8 cellular contexts compared by ENCODE assay signal in the genomic region with DNA sequence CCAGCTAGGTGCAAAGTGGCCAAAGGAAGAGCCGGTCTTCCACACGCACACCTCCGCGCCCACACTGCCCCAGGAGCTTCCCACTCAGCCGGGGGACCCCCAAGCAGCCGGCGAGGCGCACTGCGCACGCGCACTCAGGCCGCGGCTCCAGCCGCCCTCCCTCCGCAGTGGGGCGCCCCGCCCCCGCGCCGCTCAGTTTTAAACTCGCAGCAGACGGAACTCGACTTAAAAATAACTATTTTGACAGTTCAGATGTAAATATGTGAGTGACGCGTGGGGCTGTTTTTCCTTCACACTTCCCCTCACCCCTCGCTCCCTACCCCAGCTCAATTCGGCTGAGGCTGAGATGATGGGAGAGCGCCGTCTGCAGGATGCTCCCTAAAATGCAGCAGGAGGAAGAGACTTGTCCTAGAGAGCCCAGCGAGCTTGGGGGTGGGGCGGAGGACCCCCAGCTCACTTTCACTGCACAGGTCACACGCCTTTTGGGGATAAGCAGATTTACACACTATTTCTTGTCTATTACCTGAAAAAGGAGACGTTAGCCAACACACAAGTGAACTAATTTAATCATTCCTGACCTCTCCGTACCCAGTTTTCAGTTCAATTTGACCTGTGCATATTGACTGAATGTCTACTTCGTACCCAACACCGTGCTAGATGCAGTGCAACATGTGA. TPM values are rescaled to one million over a fixed set of nuclear protein-coding genes. Genes with fewer than 3 reads are reported as not detected.
DNase-seq lines count a peak whose midpoint lies in the region; ATAC-seq, FAIRE-seq and TF ChIP-seq lines count a peak whose summit lies in the region.

No MANE protein-coding gene starts in this region.

- H3K27me3 ChIP-seq in endothelial cell of umbilical vein (ENCODE audit: control insufficient read depth in 2 of 2, insufficient read depth in 2 of 2, low read length in 2 of 2) (peaks cover 11 to 18% of the 10 kb centered on the region in 2 experiments), mononuclear cell (ENCODE audit: insufficient read depth, low read length) (no peaks in the 10 kb centered on the region)

- CTCF ChIA-PET in endothelial cell of umbilical vein (lab: Charles Lee) = interaction anchor here (0.7 to 3.0 kb wide), 23 partner anchors 8 to 159 kb away, joined by 3 to 19 read pairs (median 6); partner anchors contain the start of gene LEMD1

- no peak overlapping the region for H3K4me3 ChIP-seq in NB4 (ENCODE audit: low read depth, low read length)
- H3K4me3 ChIP-seq in endothelial cell of umbilical vein (replicated peaks in 1 of 3; ENCODE audit: insufficient read depth in 1 of 3, low read depth in 1 of 3, low read length in 3 of 3) = peak overlapping the region; percentile 18 to 51 (median 34)
- H3K4me3 ChIP-seq in mononuclear cell (ENCODE audit: low read length) = peak overlapping the region; percentile 22

- no TSS peak for BruUV-seq in endothelial cell of umbilical vein (replicated peaks; lab: Mats Ljungman, UMichigan)

- H3K4me1 ChIP-seq in endothelial cell of umbilical vein (ENCODE audit: control insufficient read depth, extremely low read depth, insufficient read depth, low read length) (no peaks in the 10 kb centered on the region), mononuclear cell (ENCODE audit: insufficient read depth, low read length) (peaks cover 19% of the 10 kb centered on the region)

- FAIRE-seq in endothelial cell of umbilical vein (lab: Jason Lieb, UNC) = peak; percentile 26

- peak overlapping the region; percentile 80 for H3K4me2 ChIP-seq in endothelial cell of umbilical vein (ENCODE audit: insufficient read depth, low read length)

- TF ChIP-seq CTCF in NB4 (IDR thresholded peaks at IDR 0.05; ENCODE audit: low read depth, low read length) = peak; percentile 55
- TF ChIP-seq CTCF in endothelial cell of umbilical vein (IDR thresholded peaks at IDR 0.05; ENCODE audit: extremely low read depth in 1 of 2, insufficient read depth in 1 of 2, low read depth in 1 of 2, low read length in 2 of 2) = peak; percentile 67 to 79

- TF ChIP-seq POLR2A in NB4 (IDR thresholded peaks at IDR 0.05; ENCODE audit: extremely low read depth, insufficient read length) = no peak
- no peak for TF ChIP-seq POLR2A in endothelial cell of umbilical vein (IDR thresholded peaks at IDR 0.05; ENCODE audit: low read depth, low read length)

- no peak overlapping the region for H3K9ac ChIP-seq in endothelial cell of umbilical vein (replicated peaks; ENCODE audit: extremely low read depth, insufficient read depth, low read length)

- H4K20me1 ChIP-seq in endothelial cell of umbilical vein (replicated peaks; ENCODE audit: control insufficient read depth, extremely low read depth, insufficient read depth, low read length) = no peaks in the 10 kb centered on the region

- dilution Hi-C loops in endothelial cell of umbilical vein (cut with MboI; ENCODE audit: extremely low pct_ligation_motif_present, low sequenced_read_pairs) = no loop called here

- H3K9me3 ChIP-seq in endothelial cell of umbilical vein (replicated peaks; ENCODE audit: control insufficient read depth, insufficient read depth, low read length) (no peaks in the 10 kb centered on the region), mononuclear cell (ENCODE audit: low read depth, low read length) (no peaks in the 10 kb centered on the region)

- no peaks in the 10 kb centered on the region for H3K79me2 ChIP-seq in endothelial cell of umbilical vein (ENCODE audit: control insufficient read depth, insufficient read depth, low read length)

- no peak overlapping the region for H3K27ac ChIP-seq in endothelial cell of umbilical vein (ENCODE audit: insufficient read depth, low read depth, low read length)

- DNase-seq in EH (ENCODE audit: low read depth) = peak; percentile 42
- peak; percentile 17 for DNase-seq in NB4 (ENCODE audit: low read depth)
- peak; percentile 34 for DNase-seq in activated T-cell treated with anti-CD3 and anti-CD28 coated beads for 1 hour (ENCODE audit: low read depth)
- DNase-seq in endothelial cell of umbilical vein (ENCODE audit: low read depth, low spot score) = peak; percentile 59
- DNase-seq in stimulated activated CD8-positive, alpha-beta memory T cell treated with anti-CD3 and anti-CD28 coated beads, Interleukin-7, amount 100 ng/mL, for 24 hours (ENCODE audit: low read depth) = peak; percentile 28
- no peak for DNase-seq in cerebellum (ENCODE audit: low spot score)

- POLR2A ChIA-PET in endothelial cell of umbilical vein (lab: Charles Lee) = no interaction called here

- no peaks in the 10 kb centered on the region for H3K9me1 ChIP-seq in endothelial cell of umbilical vein (replicated peaks; ENCODE audit: control insufficient read depth, extremely low read depth, insufficient read depth, low read length)

- H3K36me3 ChIP-seq in endothelial cell of umbilical vein (ENCODE audit: control insufficient read depth in 2 of 2, extremely low read depth in 1 of 2, insufficient read depth in 2 of 2, low read length in 2 of 2) = no peaks in the 10 kb centered on the region

- intact Hi-C loops in endothelial cell of umbilical vein (cut with micrococcal nuclease) = no loop called here

- peak overlapping the region; percentile 97 for H2AFZ ChIP-seq in endothelial cell of umbilical vein (ENCODE audit: low read depth, low read length)

- ATAC-seq in GM18870 (IDR thresholded peaks at IDR 0.05; ENCODE audit: unreplicated experiment) = no peak

TF ChIP-seq in endothelial cell of umbilical vein, 7 proteins besides CTCF, POLR2A, EP300 and RAD21:
- TF ChIP-seq JUN (IDR thresholded peaks at IDR 0.05; ENCODE audit: borderline replicate concordance, insufficient read depth, insufficient read length, low read depth) (no peak), GATA2 (IDR thresholded peaks at IDR 0.05; ENCODE audit: insufficient read depth, insufficient read length, low read depth, low read length) (no peak), POLR2AphosphoS5 (IDR thresholded peaks at IDR 0.05; ENCODE audit: insufficient read depth, low read depth, low read length) (no peak), MYC (IDR thresholded peaks at IDR 0.05; ENCODE audit: low read depth, low read length) (no peak), MAX (IDR thresholded peaks at IDR 0.05; ENCODE audit: insufficient read depth, insufficient read length) (no peak), EZH2 (IDR thresholded peaks at IDR 0.05; ENCODE audit: borderline replicate concordance, low read depth, low read length, severe bottlenecking) (no peak), FOS (IDR thresholded peaks at IDR 0.05; ENCODE audit: borderline replicate concordance, insufficient read depth, low read length) (no peak)

RNA-seq across cellular contexts. Expression of gene LEMD1, which starts 8.9 kb away (rescaled TPM):
- total RNA-seq in endothelial cell of umbilical vein = not detected in 2 replicates
- not detected in 2 replicates for polyA plus RNA-seq in endothelial cell of umbilical vein
- not detected in 2 replicates for polyA plus RNA-seq in endothelial cell of umbilical vein (2011; cell fraction: cytosol; rRNA removed)
- polyA plus RNA-seq in endothelial cell of umbilical vein (2011; cell fraction: nucleus; rRNA removed) = not detected in 2 replicates
- polyA plus RNA-seq in endothelial cell of umbilical vein (2012) = not detected in 2 replicates
- not detected in 2 replicates for polyA minus RNA-seq in endothelial cell of umbilical vein
- polyA minus RNA-seq in endothelial cell of umbilical vein (2011; cell fraction: cytosol; rRNA and poly(A)+ RNA removed) = not detected
- not detected in 2 replicates for polyA minus RNA-seq in endothelial cell of umbilical vein (2011; cell fraction: nucleus; rRNA and poly(A)+ RNA removed)
- total RNA-seq in mononuclear cell = 0.31 TPM
- total RNA-seq in cerebellum = 6.1 TPM

RNA-seq across cellular contexts. Expression of gene BLACAT1, which starts 25.1 kb away (rescaled TPM):
- total RNA-seq in endothelial cell of umbilical vein (not detected in 2 replicates), mononuclear cell (not detected), cerebellum (2.5 TPM)
- polyA plus RNA-seq in endothelial cell of umbilical vein = not detected in 2 replicates
- polyA plus RNA-seq in endothelial cell of umbilical vein (2011; cell fraction: cytosol; rRNA removed) = not detected in 2 replicates
- polyA plus RNA-seq in endothelial cell of umbilical vein (2011; cell fraction: nucleus; rRNA removed) = not detected in 2 replicates
- not detected in 2 replicates for polyA plus RNA-seq in endothelial cell of umbilical vein (2012)
- not detected in 2 replicates for polyA minus RNA-seq in endothelial cell of umbilical vein
- polyA minus RNA-seq in endothelial cell of umbilical vein (2011; cell fraction: cytosol; rRNA and poly(A)+ RNA removed) = not detected
- polyA minus RNA-seq in endothelial cell of umbilical vein (2011; cell fraction: nucleus; rRNA and poly(A)+ RNA removed) = not detected in 2 replicates
